In the genomic region with DNA sequence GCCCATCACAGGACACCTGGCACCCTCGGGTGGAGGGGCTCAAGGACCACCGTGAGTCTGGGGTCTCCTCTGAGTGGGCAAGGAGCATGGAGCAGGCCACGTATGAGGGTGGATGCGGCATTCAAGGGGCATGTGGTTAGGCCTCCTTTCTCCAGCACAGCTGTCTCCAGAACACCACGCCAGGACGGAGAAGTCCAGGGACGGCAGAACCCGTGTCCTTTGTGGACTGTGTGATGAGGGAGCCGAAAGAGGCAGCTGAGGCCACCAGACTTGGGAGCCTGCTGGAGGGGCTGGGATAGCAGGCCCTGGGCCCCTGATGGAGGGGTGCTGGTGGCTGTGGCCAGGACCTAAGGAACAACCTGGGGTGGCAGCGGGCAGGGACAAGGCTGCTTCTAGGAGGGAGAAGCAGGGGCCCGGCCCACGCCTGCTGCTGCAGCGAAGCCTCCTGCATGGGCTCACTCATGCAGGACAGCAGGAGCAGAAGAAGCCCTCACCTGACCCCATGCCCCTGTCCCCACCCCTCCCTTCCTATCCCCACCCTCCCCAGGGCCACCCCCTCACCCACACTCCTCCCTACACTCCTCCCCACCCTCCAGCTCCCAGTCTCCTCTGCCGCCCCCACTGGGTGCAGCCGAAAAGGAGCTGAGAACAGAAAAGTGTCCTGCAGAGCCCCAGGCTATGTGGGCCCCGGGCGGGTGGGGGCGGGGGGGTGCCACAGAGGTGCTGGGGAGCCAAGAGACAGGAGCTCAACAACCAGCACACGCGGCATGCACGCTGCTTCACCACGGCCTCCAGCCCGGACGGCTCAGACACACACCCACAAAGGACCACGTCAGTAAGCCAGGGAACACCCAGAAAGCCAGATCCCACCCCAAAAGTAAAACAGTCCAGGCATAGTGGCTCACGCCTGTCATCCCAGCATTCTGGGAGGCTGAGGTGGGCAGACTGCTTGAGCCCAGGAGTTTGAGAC, we compare ENCODE assay signal across 1 cellular context.
TF ChIP-seq lines count a peak whose summit lies in the region.

No MANE protein-coding gene starts in this region.

TF ChIP-seq in GM12891, 5 proteins besides CTCF, POLR2A, EP300 and RAD21 (continued from another document):
- TF ChIP-seq SPI1 (IDR thresholded peaks at IDR 0.05; ENCODE audit: low read depth, low read length) = no peak
